Comparison of ENCODE assay signal across 13 cellular contexts in genomic region chr16:80570106-80570478, GRCh38. TPM values are rescaled to one million over a fixed set of nuclear protein-coding genes. Genes with fewer than 3 reads are reported as not detected.
DNase-seq lines count a peak whose midpoint lies in the region; ATAC-seq, FAIRE-seq and TF ChIP-seq lines count a peak whose summit lies in the region.
"Had no signal": no experiment of that assay in that cellular context is flagged by ENCODE, and none has a peak within 500 bp of the region (broad histone marks: within the 10 kb centered on the region; RNA-seq: fewer than 3 reads in every experiment).

No MANE protein-coding gene starts in this region.

- in situ Hi-C loops in IMR-90 (cut with MboI; ENCODE audit: low sequenced_read_pairs): no loop called here

- peaks cover 0 to 1% (median 0%) of the 10 kb centered on the region in 5 donors for H3K9me3 Mint-ChIP-seq in CD8-positive, alpha-beta memory T cell
- H3K9me3 Mint-ChIP-seq in astrocyte (ENCODE audit: unreplicated experiment): peaks cover 5% of the 10 kb centered on the region

- no peak for FAIRE-seq in astrocyte (lab: Jason Lieb, UNC)

- CTCF ChIA-PET in CD8-positive, alpha-beta memory T cell (lab: Charles Lee): no interaction called here
- CTCF ChIA-PET in IMR-90 (lab: Yijun Ruan, JAX): no interaction called here

- peak overlapping the region in 5 of 8 donors; percentile 13 to 89 (median 59) for H3K27ac Mint-ChIP-seq in CD8-positive, alpha-beta memory T cell
- peak overlapping the region; percentile 22 for H3K27ac Mint-ChIP-seq in astrocyte (ENCODE audit: unreplicated experiment)

- H3K9me3 ChIP-seq in CD8-positive, alpha-beta memory T cell (ENCODE audit: low read length): no peaks in the 10 kb centered on the region
- H3K9me3 ChIP-seq in IMR-90 (ENCODE audit: control insufficient read depth, insufficient read depth, low read length) (peaks cover 3% of the 10 kb centered on the region; the same call in 1 of the 2 replicates), astrocyte (ENCODE audit: insufficient read depth, low read depth, low read length) (no peaks in the 10 kb centered on the region)
- H3K9me3 ChIP-seq: body of pancreas, ovary, testis had no signal

- no TSS peak for BruUV-seq in IMR-90 (replicated peaks; lab: Mats Ljungman, UMichigan)

- no peak overlapping the region for H4K5ac ChIP-seq in IMR-90 (ENCODE audit: low read depth, low read length)

- peak overlapping the region in 6 of 7 donors; percentile 23 to 84 (median 48) for H3K4me3 Mint-ChIP-seq in CD8-positive, alpha-beta memory T cell
- H3K4me3 Mint-ChIP-seq in astrocyte (ENCODE audit: unreplicated experiment): no peak overlapping the region

- H3K27me3 ChIP-seq in CD8-positive, alpha-beta memory T cell (ENCODE audit: insufficient read depth, low read length, poor library complexity, severe bottlenecking): no peaks in the 10 kb centered on the region
- H3K27me3 ChIP-seq in IMR-90 (ENCODE audit: control insufficient read depth, insufficient read depth, low read length) (no peaks in the 10 kb centered on the region), astrocyte (ENCODE audit: insufficient read depth, low read length) (no peaks in the 10 kb centered on the region)
- H3K27me3 ChIP-seq: body of pancreas, ovary, testis had no signal

- intact Hi-C loops in IMR-90 (cut with micrococcal nuclease): no loop called here

- H3K27me3 Mint-ChIP-seq in CD8-positive, alpha-beta memory T cell: no peaks in the 10 kb centered on the region
- no peaks in the 10 kb centered on the region for H3K27me3 Mint-ChIP-seq in astrocyte (ENCODE audit: low read depth, unreplicated experiment)

- no peak overlapping the region for H3K9ac ChIP-seq in IMR-90 (ENCODE audit: low read depth, low read length)
- peak overlapping the region; percentile 52 for H3K9ac ChIP-seq in astrocyte (ENCODE audit: low read length)

- no peak for TF ChIP-seq POLR2A in IMR-90 (IDR thresholded peaks at IDR 0.05; ENCODE audit: low read depth, low read length)

- H2AK9ac ChIP-seq in IMR-90 (replicated peaks; ENCODE audit: low read depth, low read length, poor library complexity): no peak overlapping the region

- H2AK5ac ChIP-seq in IMR-90 (ENCODE audit: low read depth, low read length): no peak overlapping the region

- no peaks in the 10 kb centered on the region for H3K79me2 ChIP-seq in astrocyte (ENCODE audit: insufficient read depth, low read length)

- H4K91ac ChIP-seq in IMR-90 (ENCODE audit: insufficient read depth, low read depth, low read length): no peak overlapping the region

- dilution Hi-C loops in IMR-90 (cut with HindIII; ENCODE audit: low sequenced_read_pairs, unreplicated experiment): no loop called here

- H3K36me3 Mint-ChIP-seq in CD8-positive, alpha-beta memory T cell: peaks cover 0 to 14% (median 2%) of the 10 kb centered on the region in 3 donors
- H3K36me3 Mint-ChIP-seq in astrocyte (ENCODE audit: low read depth, unreplicated experiment): no peaks in the 10 kb centered on the region

- H3K4ac ChIP-seq in IMR-90 (ENCODE audit: low read depth, low read length): no peak overlapping the region

- no peaks in the 10 kb centered on the region; the same call in 1 of the 2 replicates for H3K9me1 ChIP-seq in IMR-90 (ENCODE audit: insufficient read depth, low read length)

- H3K56ac ChIP-seq in IMR-90 (ENCODE audit: extremely low read depth, insufficient read depth, low read length): no peak overlapping the region

- no peak for ATAC-seq in IMR-90 (ENCODE audit: low read depth)
- ATAC-seq: body of pancreas had no signal

- H2BK5ac ChIP-seq in IMR-90 (ENCODE audit: low read depth, low read length, poor library complexity, severe bottlenecking): no peak overlapping the region

- no peak for TF ChIP-seq RAD21 in IMR-90 (IDR thresholded peaks at IDR 0.05; ENCODE audit: low read length)

- H3K4me1 ChIP-seq in CD8-positive, alpha-beta memory T cell (ENCODE audit: insufficient read depth, low read length): peaks cover 17% of the 10 kb centered on the region
- H3K4me1 ChIP-seq in IMR-90 (ENCODE audit: control insufficient read depth, insufficient read depth, low read length) (no peaks in the 10 kb centered on the region), astrocyte (ENCODE audit: insufficient read depth, low read length) (peaks cover 13% of the 10 kb centered on the region)
- H3K4me1 ChIP-seq: body of pancreas, testis had no signal

- H3K79me1 ChIP-seq in IMR-90 (ENCODE audit: low read depth in 1 of 2, low read length in 2 of 2): no peaks in the 10 kb centered on the region

- DNase-seq in CD8-positive, alpha-beta memory T cell: no peak
- DNase-seq in IMR-90: peak; percentile 37
- peak; percentile 95 for DNase-seq in astrocyte (ENCODE audit: low read depth)
- DNase-seq in lung microvascular endothelial cell (ENCODE audit: low read depth in 2 of 2): peak; percentile 56 to 78
- no peak for DNase-seq in mucosa of gallbladder (ENCODE audit: low spot score)
- no peak for DNase-seq in NCI-H510A treated with DMSO at 0.1 percent for 48 hours (lab: John Stamatoyannopoulos, UW)
- no peak for DNase-seq in effector CD4-positive, alpha-beta T cell
- DNase-seq in ureter (ENCODE audit: low spot score): no peak
- DNase-seq: body of pancreas, NCI-H2171 treated with DMSO at 0.1 percent for 48 hours, ovary, testis, WERI-Rb-1 had no signal

- H2BK120ac ChIP-seq in IMR-90 (ENCODE audit: low read depth, low read length): no peak overlapping the region

- TF ChIP-seq CTCF in IMR-90 (conservative IDR thresholded peaks at IDR 0.05; ENCODE audit: low read depth, low read length) (no peak), astrocyte (IDR thresholded peaks at IDR 0.05; ENCODE audit: insufficient read depth, low read depth, low read length) (no peak)

- 37% methylated on average over 4 of the region's 6 CpGs; no CpG with 5 or more reads in 1 of the 2 experiments for WGBS in IMR-90 (ENCODE audit: extremely low coverage in 2 of 2, insufficient read length in 1 of 2), 2 experiments

- no peak overlapping the region for H2BK15ac ChIP-seq in IMR-90 (ENCODE audit: low read depth, low read length)

- no peak overlapping the region for H3K27ac ChIP-seq in CD8-positive, alpha-beta memory T cell (ENCODE audit: low read depth, low read length)
- no peak overlapping the region for H3K27ac ChIP-seq in IMR-90 (ENCODE audit: insufficient read depth, low read length)
- H3K27ac ChIP-seq in astrocyte (ENCODE audit: low read depth, low read length): peak overlapping the region; percentile 80
- H3K27ac ChIP-seq: body of pancreas, ovary, testis, WERI-Rb-1 had no signal

- H3K23ac ChIP-seq in IMR-90 (ENCODE audit: low read depth, low read length): no peak overlapping the region

- no peak overlapping the region for H3K4me3 ChIP-seq in CD8-positive, alpha-beta memory T cell (ENCODE audit: low read length)
- H3K4me3 ChIP-seq in IMR-90 (ENCODE audit: insufficient read depth, low read depth, low read length): no peak overlapping the region
- H3K4me3 ChIP-seq in astrocyte (ENCODE audit: insufficient read depth, low read depth, low read length): no peak overlapping the region
- H3K4me3 ChIP-seq: body of pancreas, ovary, testis had no signal

- POLR2A ChIA-PET in CD8-positive, alpha-beta memory T cell (lab: Charles Lee): interaction anchor here (1.0 kb wide), 1 partner anchor 10 kb away, joined by 3 read pairs; no protein-coding TSS in a partner anchor
- POLR2A ChIA-PET in IMR-90 (lab: Charles Lee; ENCODE audit: unreplicated experiment): no interaction called here

- H3K4me2 ChIP-seq in IMR-90 (ENCODE audit: low read depth, low read length) (no peak overlapping the region), astrocyte (ENCODE audit: low read length) (peak overlapping the region; percentile 80)

- no peaks in the 10 kb centered on the region for H3K36me3 ChIP-seq in CD8-positive, alpha-beta memory T cell (ENCODE audit: insufficient read depth, low read length)
- H3K36me3 ChIP-seq in IMR-90 (ENCODE audit: control insufficient read depth, insufficient read depth, low read length): no peaks in the 10 kb centered on the region
- no peaks in the 10 kb centered on the region for H3K36me3 ChIP-seq in astrocyte (ENCODE audit: insufficient read depth, low read length)
- H3K36me3 ChIP-seq: ovary, WERI-Rb-1 had no signal

- no peak overlapping the region for H3K18ac ChIP-seq in IMR-90 (ENCODE audit: low read depth, low read length)

- no peaks in the 10 kb centered on the region for H4K20me1 ChIP-seq in IMR-90 (ENCODE audit: insufficient read depth, low read length)
- H4K20me1 ChIP-seq in astrocyte (ENCODE audit: insufficient read depth, low read length): no peaks in the 10 kb centered on the region

- peaks cover 28 to 41% (median 28%) of the 10 kb centered on the region in 3 donors for H3K4me1 Mint-ChIP-seq in CD8-positive, alpha-beta memory T cell
- peaks cover 10% of the 10 kb centered on the region for H3K4me1 Mint-ChIP-seq in astrocyte (ENCODE audit: low read depth, unreplicated experiment)

- H2AFZ ChIP-seq in IMR-90 (replicated peaks; ENCODE audit: low read length, poor library complexity) (no peak overlapping the region), astrocyte (ENCODE audit: low read depth, low read length) (no peak overlapping the region)

- H3K14ac ChIP-seq in IMR-90 (replicated peaks; ENCODE audit: low read depth, low read length): no peak overlapping the region

- H2BK20ac ChIP-seq in IMR-90 (ENCODE audit: low read depth, low read length): no peak overlapping the region

- H4K8ac ChIP-seq in IMR-90 (ENCODE audit: low read depth in 2 of 2, low read length in 2 of 2): no peak overlapping the region

TF ChIP-seq in IMR-90, 13 proteins besides CTCF, POLR2A, EP300 and RAD21 (continues in another document):
- TF ChIP-seq USF2 (IDR thresholded peaks at IDR 0.05; ENCODE audit: low read depth, low read length) (no peak), MAZ (IDR thresholded peaks at IDR 0.05; ENCODE audit: borderline replicate concordance, low read depth, low read length) (no peak), RCOR1 (IDR thresholded peaks at IDR 0.05; ENCODE audit: insufficient replicate concordance, low read length) (no peak), MXI1 (IDR thresholded peaks at IDR 0.05; ENCODE audit: borderline replicate concordance, low read depth, low read length) (no peak), SMC3 (IDR thresholded peaks at IDR 0.05; ENCODE audit: low read depth, low read length) (no peak)

RNA-seq across cellular contexts. Expression of gene DYNLRB2, which starts 29.3 kb away (rescaled TPM):
- under 1 TPM in 1 of 2 experiments, not detected in 1; 0.58 TPM for total RNA-seq in CD8-positive, alpha-beta memory T cell
- polyA plus RNA-seq in CD8-positive, alpha-beta memory T cell: 0.83 TPM
- total RNA-seq in IMR-90 (2012; rRNA removed): not detected in 2 replicates
- not detected in 2 replicates for polyA plus RNA-seq in IMR-90 (2012; rRNA removed)
- not detected in 2 replicates for polyA plus RNA-seq in IMR-90 (2012; cell fraction: cytosol; rRNA removed)
- polyA plus RNA-seq in IMR-90 (2012; cell fraction: nucleus; rRNA removed; ENCODE audit: low replicate concordance): not detected in 2 replicates
- total RNA-seq in astrocyte: not detected in 2 replicates
- total RNA-seq in lung microvascular endothelial cell: 0.20 and 0.22 TPM in 2 replicates
- 1.3 TPM for total RNA-seq in mucosa of gallbladder
- total RNA-seq in ureter: 4.8 TPM
- total RNA-seq: body of pancreas had no signal

Comparison
In these comparisons a context has a peak if more than half of its experiments do, and no peak if none do; other contexts are left out.
1. DNase-seq: peak in IMR-90 (single experiment), astrocyte (single experiment) and lung microvascular endothelial cell (2 of 2); none in CD8-positive, alpha-beta memory T cell (0 of 5), mucosa of gallbladder (single experiment), NCI-H510A treated with DMSO at 0.1 percent for 48 hours (single experiment), effector CD4-positive, alpha-beta T cell (single experiment) and ureter (single experiment).